Comparison of ENCODE assay signal across 21 cellular contexts in genomic region chr11:3107608-3108182, GRCh38. TPM values are rescaled to one million over a fixed set of nuclear protein-coding genes. Genes with fewer than 3 reads are reported as not detected.
DNase-seq lines count a peak whose midpoint lies in the region; ATAC-seq and TF ChIP-seq lines count a peak whose summit lies in the region.
"Had no signal": no experiment of that assay in that cellular context is flagged by ENCODE, and none has a peak within 500 bp of the region (broad histone marks: within the 10 kb centered on the region; RNA-seq: fewer than 3 reads in every experiment).

No MANE protein-coding gene starts in this region.

- TF ChIP-seq CTCF in RWPE2 (IDR thresholded peaks at IDR 0.05; ENCODE audit: poor library complexity, severe bottlenecking) (no peak), foreskin fibroblast (IDR thresholded peaks at IDR 0.05; ENCODE audit: low read depth, low read length) (no peak)

- peak overlapping the region in 9 of 11 experiments; percentile 59 to 82 (median 72); a peak in 14 of 22 replicates for H3K4me2 ChIP-seq in BLaER1 treated with 17β-estradiol and CSF1 and Interleukin-3, amounts not matched to agents 10 nM and 100 nM

- H3K9ac ChIP-seq in BLaER1 treated with 17β-estradiol and CSF1 and Interleukin-3, amounts not matched to agents 10 nM and 100 nM: no peak overlapping the region
- H3K9ac ChIP-seq: parathyroid adenoma had no signal

- no peak overlapping the region for H3K27ac ChIP-seq in BLaER1 treated with 17β-estradiol and CSF1 and Interleukin-3, amounts not matched to agents 10 nM and 100 nM
- no peak overlapping the region for H3K27ac ChIP-seq in RWPE2 (ENCODE audit: poor library complexity, severe bottlenecking)
- H3K27ac ChIP-seq: ascending aorta, esophagus muscularis mucosa, gastrocnemius medialis, parathyroid adenoma, Peyer's patch had no signal

- peaks cover 0 to 8% (median 2%) of the 10 kb centered on the region in 11 experiments; a peak in 9 of 22 replicates for H3K9me3 ChIP-seq in BLaER1 treated with 17β-estradiol and CSF1 and Interleukin-3, amounts not matched to agents 10 nM and 100 nM (replicated peaks in 1 of 11)
- H3K9me3 ChIP-seq in RWPE2 (ENCODE audit: severe bottlenecking): no peaks in the 10 kb centered on the region
- H3K9me3 ChIP-seq: ascending aorta, esophagus muscularis mucosa, gastrocnemius medialis, Peyer's patch had no signal

- no peaks in the 10 kb centered on the region for H3K27me3 ChIP-seq in BLaER1 treated with 17β-estradiol and CSF1 and Interleukin-3, amounts not matched to agents 10 nM and 100 nM
- H3K27me3 ChIP-seq in RWPE2 (ENCODE audit: insufficient read depth, poor library complexity, severe bottlenecking): no peaks in the 10 kb centered on the region
- H3K27me3 ChIP-seq: ascending aorta, esophagus muscularis mucosa, gastrocnemius medialis, Peyer's patch had no signal

- ATAC-seq in RWPE2 (ENCODE audit: low read depth) (no peak), sciatic nerve (no peak), HG03175 (IDR thresholded peaks at IDR 0.05; ENCODE audit: unreplicated experiment) (no peak)
- ATAC-seq: activated T-cell treated with anti-CD3 and anti-CD28 coated beads, Interleukin-2, amount 50 U/mL, for 72 hours; effector memory CD8-positive, alpha-beta T cell; gastrocnemius medialis; naive thymus-derived CD8-positive, alpha-beta T cell had no signal

- peaks cover 26 to 67% (median 62%) of the 10 kb centered on the region in 10 experiments for H3K4me1 ChIP-seq in BLaER1 treated with 17β-estradiol and CSF1 and Interleukin-3, amounts not matched to agents 10 nM and 100 nM
- no peaks in the 10 kb centered on the region for H3K4me1 ChIP-seq in RWPE2 (ENCODE audit: insufficient read depth, poor library complexity, severe bottlenecking)
- H3K4me1 ChIP-seq: ascending aorta, gastrocnemius medialis, parathyroid adenoma, Peyer's patch had no signal

- H3K36me3 ChIP-seq in BLaER1 treated with 17β-estradiol and CSF1 and Interleukin-3, amounts not matched to agents 10 nM and 100 nM: peaks cover 0 to 36% (median 12%) of the 10 kb centered on the region in 11 experiments; a peak in 16 of 22 replicates
- H3K36me3 ChIP-seq in RWPE2 (ENCODE audit: low read depth): peaks cover 5% of the 10 kb centered on the region

- no peak overlapping the region for H3K4me3 ChIP-seq in BLaER1 treated with 17β-estradiol and CSF1 and Interleukin-3, amounts not matched to agents 10 nM and 100 nM
- H3K4me3 ChIP-seq in RWPE2 (ENCODE audit: severe bottlenecking) (no peak overlapping the region), foreskin fibroblast (ENCODE audit: low read depth in 1 of 2, low read length in 2 of 2) (no peak overlapping the region)
- H3K4me3 ChIP-seq: ascending aorta, esophagus muscularis mucosa, gastrocnemius medialis, Peyer's patch had no signal

- intact Hi-C loops in sciatic nerve (cut with DNase I): loop anchor here (10.0 kb wide), 1 partner anchor 117 kb away; no protein-coding TSS in a partner anchor

- H4K20me1 ChIP-seq in BLaER1 treated with 17β-estradiol and CSF1 and Interleukin-3, amounts not matched to agents 10 nM and 100 nM: peaks cover 0 to 28% (median 0%) of the 10 kb centered on the region in 11 experiments; a peak in 5 of 22 replicates

- DNase-seq in RWPE2 (ENCODE audit: low spot score) (peak; percentile 57), islet precursor cell (peak; percentile 35), sciatic nerve (ENCODE audit: low spot score) (peak; percentile 54), NCI-H524 (lab: John Stamatoyannopoulos, UW) (no peak), foreskin fibroblast (no peak)
- DNase-seq: activated T-cell treated with anti-CD3 and anti-CD28 coated beads, Interleukin-2, amount 50 U/mL, for 72 hours; CD8-positive, alpha-beta memory T cell; DMS53; effector memory CD8-positive, alpha-beta T cell; hypothalamus; KBM-7; NCI-H1436 treated with DMSO at 0.1 percent for 48 hours; NCI-H510A treated with DMSO at 0.1 percent for 48 hours had no signal

RNA-seq across cellular contexts. Expression of gene CARS1, which starts 50.5 kb away (rescaled TPM):
- total RNA-seq in sciatic nerve: 42.3 TPM

RNA-seq across cellular contexts. Expression of gene OSBPL5, which starts 57.4 kb away (rescaled TPM):
- 58.3 TPM for total RNA-seq in sciatic nerve

Comparison
In these comparisons a context has a peak if more than half of its experiments do, and no peak if none do; other contexts are left out.
1. DNase-seq: peak in RWPE2 (single experiment), islet precursor cell (single experiment) and sciatic nerve (single experiment); none in NCI-H524 (0 of 2) and foreskin fibroblast (0 of 2).